ENCODE assay signal across 8 cellular contexts in genomic region chr12:48105321-48105866, GRCh38. TPM values are rescaled to one million over a fixed set of nuclear protein-coding genes. Genes with fewer than 3 reads are reported as not detected.
DNase-seq lines count a peak whose midpoint lies in the region; ATAC-seq, FAIRE-seq and TF ChIP-seq lines count a peak whose summit lies in the region.

No MANE protein-coding gene starts in this region.

- H3K9me3 ChIP-seq in SU-DHL-6 (ENCODE audit: insufficient read depth, low read length), result no peaks in the 10 kb centered on the region
- no peaks in the 10 kb centered on the region for H3K9me3 ChIP-seq in astrocyte (ENCODE audit: insufficient read depth, low read depth, low read length)
- H3K9me3 ChIP-seq in keratinocyte (ENCODE audit: control insufficient read depth, low read depth, low read length), result no peaks in the 10 kb centered on the region

- H3K4me2 ChIP-seq in SU-DHL-6 (ENCODE audit: low read depth, low read length, poor library complexity, severe bottlenecking) (peak overlapping the region; percentile 86), astrocyte (ENCODE audit: low read length) (peak overlapping the region; percentile 94), keratinocyte (ENCODE audit: control insufficient read depth, extremely low read depth, insufficient read depth, low read depth, low read length) (peak overlapping the region; percentile 90)

- H3K27ac Mint-ChIP-seq in astrocyte (ENCODE audit: unreplicated experiment), result peak overlapping the region; percentile 66

- peaks cover 14% of the 10 kb centered on the region for H3K4me1 Mint-ChIP-seq in astrocyte (ENCODE audit: low read depth, unreplicated experiment)

- no peaks in the 10 kb centered on the region for H3K9me2 ChIP-seq in SU-DHL-6 (replicated peaks; ENCODE audit: insufficient read depth, low read length)

- TF ChIP-seq CTCF in AG09309 (IDR thresholded peaks at IDR 0.05; ENCODE audit: control insufficient read depth, insufficient read depth, low read depth, low read length, missing control alignments) (no peak), SU-DHL-6 (IDR thresholded peaks at IDR 0.05; ENCODE audit: insufficient read depth, low read length, poor library complexity, severe bottlenecking) (no peak), astrocyte (IDR thresholded peaks at IDR 0.05; ENCODE audit: insufficient read depth, low read depth, low read length) (no peak), keratinocyte (optimal IDR thresholded peaks at IDR 0.05 in 1 of 3, IDR thresholded peaks at IDR 0.05 in 1 of 3, conservative IDR thresholded peaks at IDR 0.05 in 1 of 3; ENCODE audit: extremely low read depth in 1 of 3, insufficient read depth in 2 of 3, low read length in 3 of 3) (no peak)

- H3K36me3 ChIP-seq in SU-DHL-6 (ENCODE audit: low read length), result no peaks in the 10 kb centered on the region
- no peaks in the 10 kb centered on the region for H3K36me3 ChIP-seq in astrocyte (ENCODE audit: insufficient read depth, low read length)
- no peaks in the 10 kb centered on the region for H3K36me3 ChIP-seq in keratinocyte (ENCODE audit: control insufficient read depth in 2 of 2, extremely low read depth in 1 of 2, insufficient read depth in 2 of 2, low read length in 2 of 2)

- peak overlapping the region; percentile 94 for H3K9ac ChIP-seq in SU-DHL-6 (ENCODE audit: low read length)
- H3K9ac ChIP-seq in astrocyte (ENCODE audit: low read length), result peak overlapping the region; percentile 95
- peak overlapping the region; percentile 98 for H3K9ac ChIP-seq in keratinocyte (ENCODE audit: control insufficient read depth, extremely low read depth, insufficient read depth, low read length)

- no peak for FAIRE-seq in astrocyte (lab: Jason Lieb, UNC)
- FAIRE-seq in keratinocyte (lab: Jason Lieb, UNC), result no peak

- no peaks in the 10 kb centered on the region for H3K9me3 Mint-ChIP-seq in astrocyte (ENCODE audit: unreplicated experiment)

- H3K27me3 Mint-ChIP-seq in astrocyte (ENCODE audit: low read depth, unreplicated experiment), result no peaks in the 10 kb centered on the region

- H3K9me1 ChIP-seq in keratinocyte (ENCODE audit: control insufficient read depth, extremely low read depth, insufficient read depth, low read length), result no peaks in the 10 kb centered on the region

- no peaks in the 10 kb centered on the region for H3K36me3 Mint-ChIP-seq in astrocyte (ENCODE audit: low read depth, unreplicated experiment)

- H3K4me3 Mint-ChIP-seq in astrocyte (ENCODE audit: unreplicated experiment), result peak overlapping the region; percentile 90

- dilution Hi-C loops in keratinocyte (cut with MboI; ENCODE audit: extremely low pct_ligation_motif_present, low sequenced_read_pairs), result no loop called here

- H4K20me1 ChIP-seq in SU-DHL-6 (ENCODE audit: low read depth, low read length), result no peaks in the 10 kb centered on the region
- H4K20me1 ChIP-seq in astrocyte (ENCODE audit: insufficient read depth, low read length), result no peaks in the 10 kb centered on the region
- H4K20me1 ChIP-seq in keratinocyte (ENCODE audit: control insufficient read depth, extremely low read depth, insufficient read depth, low read length), result no peaks in the 10 kb centered on the region

- H3K27ac ChIP-seq in SU-DHL-6 (ENCODE audit: low read depth, low read length), result peak overlapping the region; percentile 92
- H3K27ac ChIP-seq in astrocyte (ENCODE audit: low read depth, low read length), result peak overlapping the region; percentile 96
- H3K27ac ChIP-seq in keratinocyte (ENCODE audit: control insufficient read depth, insufficient read depth, low read length), result peak overlapping the region; percentile 98

- no peaks in the 10 kb centered on the region for H3K27me3 ChIP-seq in SU-DHL-6 (ENCODE audit: low read length)
- no peaks in the 10 kb centered on the region for H3K27me3 ChIP-seq in astrocyte (ENCODE audit: insufficient read depth, low read length)
- no peaks in the 10 kb centered on the region for H3K27me3 ChIP-seq in keratinocyte (ENCODE audit: control insufficient read depth, extremely low read depth, insufficient read depth, low read length)

- peak; percentile 28 for ATAC-seq in HG03354 (IDR thresholded peaks at IDR 0.05; ENCODE audit: poor library complexity, severe bottlenecking, unreplicated experiment)

- DNase-seq in AG09309 (ENCODE audit: low read depth) (no peak), GM19238 (ENCODE audit: insufficient read length, low spot score) (peak; percentile 15), astrocyte (ENCODE audit: low read depth) (peak; percentile 12), keratinocyte (ENCODE audit: low read depth, low spot score) (no peak), AG08396 (ENCODE audit: low spot score) (no peak)
- peak in 2 of 3 experiments; percentile 18 to 21 for DNase-seq in stimulated activated CD4-positive, alpha-beta T cell treated with anti-CD3 and anti-CD28 coated beads, TNF-alpha, amount 100 ng/mL, for 4 hours (ENCODE audit: low read depth in 3 of 3)

- H2AFZ ChIP-seq in SU-DHL-6 (ENCODE audit: low read depth, low read length, severe bottlenecking) (peak overlapping the region; percentile 67), astrocyte (ENCODE audit: low read depth, low read length) (peak overlapping the region; percentile 98), keratinocyte (ENCODE audit: control insufficient read depth, low read length) (peak overlapping the region; percentile 99)

- peaks cover 16% of the 10 kb centered on the region for H3F3A ChIP-seq in SU-DHL-6 (ENCODE audit: insufficient read depth)

- H3K4me3 ChIP-seq in AG09309 (ENCODE audit: control insufficient read depth, low read depth, low read length) (peak overlapping the region; percentile 75), SU-DHL-6 (ENCODE audit: insufficient read depth, low read length, poor library complexity, severe bottlenecking) (peak overlapping the region; percentile 82), astrocyte (ENCODE audit: insufficient read depth, low read depth, low read length) (peak overlapping the region; percentile 90), keratinocyte (ENCODE audit: control insufficient read depth in 2 of 3, extremely low read depth in 1 of 3, insufficient read depth in 2 of 3, low read depth in 1 of 3, low read length in 3 of 3) (peak overlapping the region; percentile 82 to 91 (median 91))

- H3K4me1 ChIP-seq in astrocyte (ENCODE audit: insufficient read depth, low read length) (peaks cover 8% of the 10 kb centered on the region), keratinocyte (ENCODE audit: control insufficient read depth, extremely low read depth, insufficient read depth, low read length) (peaks cover 17% of the 10 kb centered on the region)

- H3K79me2 ChIP-seq in SU-DHL-6 (ENCODE audit: insufficient read depth, low read length) (peaks cover 51% of the 10 kb centered on the region), astrocyte (ENCODE audit: insufficient read depth, low read length) (peaks cover 57% of the 10 kb centered on the region), keratinocyte (ENCODE audit: control insufficient read depth, insufficient read depth, low read length) (peaks cover 38% of the 10 kb centered on the region)

RNA-seq across cellular contexts. Expression of gene SENP1, which starts 0.5 kb away (rescaled TPM):
- 13.6 and 14.1 TPM in 2 replicates for total RNA-seq in astrocyte
- 8.6 to 15.4 TPM (median 11.9 TPM) in 3 replicates for polyA plus RNA-seq in keratinocyte
- polyA plus RNA-seq in keratinocyte (2011; ENCODE audit: low read depth), result 3.8 TPM
- polyA plus RNA-seq in keratinocyte (2011; cell fraction: cytosol; rRNA removed), result 5.2 and 11.3 TPM in 2 replicates
- polyA plus RNA-seq in keratinocyte (2011; cell fraction: nucleus; rRNA removed), result 6.7 and 9.6 TPM in 2 replicates
- 4.2 and 6.7 TPM in 2 replicates for polyA plus RNA-seq in keratinocyte (2012; ENCODE audit: low replicate concordance)
- 6.3 to 26.0 TPM (median 14.8 TPM) in 3 replicates for polyA minus RNA-seq in keratinocyte
- polyA minus RNA-seq in keratinocyte (2011; cell fraction: cytosol; rRNA and poly(A)+ RNA removed), result 4.6 TPM
- polyA minus RNA-seq in keratinocyte (2011; cell fraction: nucleus; rRNA and poly(A)+ RNA removed), result 5.8 and 17.9 TPM in 2 replicates

RNA-seq across cellular contexts. Expression of gene PFKM, which starts 13.8 kb away (rescaled TPM):
- total RNA-seq in astrocyte, result 69.7 and 80.3 TPM in 2 replicates
- 67.1 to 105 TPM (median 67.9 TPM) in 3 replicates for polyA plus RNA-seq in keratinocyte
- polyA plus RNA-seq in keratinocyte (2011; ENCODE audit: low read depth), result 40.7 TPM
- 45.6 and 57.0 TPM in 2 replicates for polyA plus RNA-seq in keratinocyte (2011; cell fraction: cytosol; rRNA removed)
- polyA plus RNA-seq in keratinocyte (2011; cell fraction: nucleus; rRNA removed), result 106 and 108 TPM in 2 replicates
- 38.7 and 51.2 TPM in 2 replicates for polyA plus RNA-seq in keratinocyte (2012; ENCODE audit: low replicate concordance)
- 63.3 to 84.0 TPM (median 70.0 TPM) in 3 replicates for polyA minus RNA-seq in keratinocyte
- 43.4 TPM for polyA minus RNA-seq in keratinocyte (2011; cell fraction: cytosol; rRNA and poly(A)+ RNA removed)
- 32.4 and 61.3 TPM in 2 replicates for polyA minus RNA-seq in keratinocyte (2011; cell fraction: nucleus; rRNA and poly(A)+ RNA removed)

RNA-seq across cellular contexts. Expression of gene ASB8, which starts 51.9 kb away (rescaled TPM):
- total RNA-seq in astrocyte, result 25.1 and 29.9 TPM in 2 replicates
- 18.4 to 21.7 TPM (median 19.0 TPM) in 3 replicates for polyA plus RNA-seq in keratinocyte
- polyA plus RNA-seq in keratinocyte (2011; ENCODE audit: low read depth), result 1.9 TPM
- polyA plus RNA-seq in keratinocyte (2011; cell fraction: cytosol; rRNA removed), result 11.3 and 13.7 TPM in 2 replicates
- polyA plus RNA-seq in keratinocyte (2011; cell fraction: nucleus; rRNA removed), result 11.4 and 13.6 TPM in 2 replicates
- 10.5 and 18.7 TPM in 2 replicates for polyA plus RNA-seq in keratinocyte (2012; ENCODE audit: low replicate concordance)
- 17.9 to 27.7 TPM (median 22.1 TPM) in 3 replicates for polyA minus RNA-seq in keratinocyte
- polyA minus RNA-seq in keratinocyte (2011; cell fraction: cytosol; rRNA and poly(A)+ RNA removed), result 8.4 TPM
- polyA minus RNA-seq in keratinocyte (2011; cell fraction: nucleus; rRNA and poly(A)+ RNA removed), result 5.7 and 9.4 TPM in 2 replicates

Comparison
In these comparisons a context has a peak if more than half of its experiments do, and no peak if none do; other contexts are left out.
1. DNase-seq: peak in GM19238 (single experiment), astrocyte (single experiment) and stimulated activated CD4-positive, alpha-beta T cell treated with anti-CD3 and anti-CD28 coated beads, TNF-alpha, amount 100 ng/mL, for 4 hours (2 of 3); none in AG09309 (single experiment), keratinocyte (single experiment) and AG08396 (single experiment).
2. Peak in every context shown above with its lines, with median percentiles within 50 percentile points of each other: H3K4me3 ChIP-seq, H2AFZ ChIP-seq, H3K27ac ChIP-seq, H3K4me2 ChIP-seq and H3K9ac ChIP-seq.